ENCODE assay signal across 27 cellular contexts in genomic region chr2:28062867-28063266, GRCh38.
"Had no signal": no experiment of that assay in that cellular context is flagged by ENCODE, and none has a peak within 500 bp of the region (broad histone marks: within the 10 kb centered on the region; RNA-seq: fewer than 3 reads in every experiment).

No MANE protein-coding gene starts in this region.

- H3K27ac Mint-ChIP-seq: activated CD4-positive, alpha-beta T cell treated with anti-CD3 and anti-CD28 coated beads, Interleukin-2, amount 10 ng/mL, durations not matched to agents 24 days and 14 days; activated naive CD4-positive, alpha-beta T cell treated with anti-CD3 and anti-CD28 coated beads, Interleukin-2, amount 50 U/mL, for 24 hours; activated T-helper 1 cell treated with anti-CD3 and anti-CD28 coated beads, Interleukin-12 subunit alpha, Interleukin-12 subunit beta, Interleukin-2, Interleukin-4 antibody, amounts not matched to agents 30 ng/mL and 10 ng/mL and 1 ng/mL, durations not matched to agents 14 hours and 24 hours and 36 hours; mesothelial cell of epicardium; naive thymus-derived CD8-positive, alpha-beta T cell had no signal

- H3K4me3 ChIP-seq: adrenal gland, ascending aorta, hepatocyte, left ventricle myocardium inferior, ovary, prostate gland, spleen, tibial artery had no signal

- H3K4me1 Mint-ChIP-seq: activated naive CD4-positive, alpha-beta T cell treated with anti-CD3 and anti-CD28 coated beads, Interleukin-2, amount 50 U/mL, for 24 hours; immature natural killer cell had no signal

- H3K27me3 Mint-ChIP-seq: activated CD4-positive, alpha-beta T cell treated with anti-CD3 and anti-CD28 coated beads, Interleukin-2, amount 10 ng/mL, durations not matched to agents 24 days and 14 days; activated naive CD4-positive, alpha-beta T cell treated with anti-CD3 and anti-CD28 coated beads, Interleukin-2, amount 50 U/mL, for 24 hours; naive thymus-derived CD8-positive, alpha-beta T cell had no signal

- H3K79me2 ChIP-seq: hepatocyte had no signal

- H3K4me3 Mint-ChIP-seq: activated CD4-positive, alpha-beta T cell treated with anti-CD3 and anti-CD28 coated beads, Interleukin-2, amount 10 ng/mL, durations not matched to agents 24 days and 14 days; activated naive CD4-positive, alpha-beta T cell treated with anti-CD3 and anti-CD28 coated beads, Interleukin-2, amount 50 U/mL, for 24 hours; activated T-helper 1 cell treated with anti-CD3 and anti-CD28 coated beads, Interleukin-12 subunit alpha, Interleukin-12 subunit beta, Interleukin-2, Interleukin-4 antibody, amounts not matched to agents 30 ng/mL and 10 ng/mL and 1 ng/mL, durations not matched to agents 14 hours and 24 hours and 36 hours; immature natural killer cell; mesothelial cell of epicardium; naive thymus-derived CD8-positive, alpha-beta T cell had no signal

- H2AFZ ChIP-seq: hepatocyte had no signal

- H3K36me3 ChIP-seq: ascending aorta, brain microvascular endothelial cell, left ventricle myocardium inferior, ovary, prostate gland, tibial artery had no signal

- H3K27me3 ChIP-seq: adrenal gland, ascending aorta, brain microvascular endothelial cell, hepatocyte, ovary, spleen, tibial artery had no signal

- DNase-seq: activated CD4-positive, alpha-beta T cell treated with anti-CD3 and anti-CD28 coated beads, Interleukin-2, amount 10 ng/mL, durations not matched to agents 24 days and 14 days; activated CD8-positive, alpha-beta memory T cell treated with anti-CD3 and anti-CD28 coated beads, Interleukin-2, amount 50 U/mL, for 48 hours; activated gamma-delta T cell treated with Interleukin-2 at 50 U/mL for 16 hours; adrenal gland; brain microvascular endothelial cell; caudate nucleus; dermis blood vessel endothelial cell; effector CD8-positive, alpha-beta T cell; erythroblast; foreskin melanocyte; glutamatergic neuron; immature natural killer cell; kidney glomerular epithelial cell; left ventricle myocardium inferior; naive thymus-derived CD8-positive, alpha-beta T cell; ovary; spleen; stimulated activated CD4-positive, alpha-beta T cell treated with anti-CD3 and anti-CD28 coated beads, Interleukin-4, amount 100 ng/mL, for 24 hours; stimulated activated naive CD8-positive, alpha-beta T cell treated with anti-CD3 and anti-CD28 coated beads, Interleukin-15, Interleukin-2, amounts not matched to agents 100 U/mL and 50 U/mL, for 24 hours; substantia nigra; tibial artery had no signal

- H3K4me2 ChIP-seq: hepatocyte had no signal

- H3K27ac ChIP-seq: adrenal gland, ascending aorta, brain microvascular endothelial cell, hepatocyte, left ventricle myocardium inferior, ovary, prostate gland, spleen, tibial artery had no signal

- H3K4me1 ChIP-seq: ascending aorta, left ventricle myocardium inferior, prostate gland, spleen, tibial artery had no signal

- H3K9me3 ChIP-seq: adrenal gland, ascending aorta, left ventricle myocardium inferior, ovary, prostate gland, spleen, tibial artery had no signal

- H3K9me3 Mint-ChIP-seq: activated naive CD4-positive, alpha-beta T cell treated with anti-CD3 and anti-CD28 coated beads, Interleukin-2, amount 50 U/mL, for 24 hours; immature natural killer cell; naive thymus-derived CD8-positive, alpha-beta T cell had no signal
